22 cellular contexts compared by ENCODE assay signal in genomic region chr18:79548621-79548985, GRCh38.
"Had no signal": no experiment of that assay in that cellular context is flagged by ENCODE, and none has a peak within 500 bp of the region (broad histone marks: within the 10 kb centered on the region; RNA-seq: fewer than 3 reads in every experiment).

No MANE protein-coding gene starts in this region.

- H3K4me3 Mint-ChIP-seq: activated CD8-positive, alpha-beta T cell treated with anti-CD3 and anti-CD28 coated beads for 36 hours; activated naive CD8-positive, alpha-beta T cell; activated T-helper 1 cell treated with anti-CD3 and anti-CD28 coated beads, Interleukin-12 subunit alpha, Interleukin-12 subunit beta, Interleukin-2, Interleukin-4 antibody, amounts not matched to agents 30 ng/mL and 10 ng/mL and 1 ng/mL, durations not matched to agents 14 hours and 24 hours and 36 hours; T-helper 1 cell treated with Interleukin-12 subunit alpha and Interleukin-12 subunit beta and Interleukin-4 antibody, amounts not matched to agents 30 μg/mL and 1 μg/mL, for 36 hours had no signal

- FAIRE-seq: K562 had no signal

- H3K27ac Mint-ChIP-seq: activated CD8-positive, alpha-beta T cell treated with anti-CD3 and anti-CD28 coated beads for 36 hours; activated naive CD8-positive, alpha-beta T cell; activated T-helper 1 cell treated with anti-CD3 and anti-CD28 coated beads, Interleukin-12 subunit alpha, Interleukin-12 subunit beta, Interleukin-2, Interleukin-4 antibody, amounts not matched to agents 30 ng/mL and 10 ng/mL and 1 ng/mL, durations not matched to agents 14 hours and 24 hours and 36 hours; T-helper 1 cell treated with Interleukin-12 subunit alpha and Interleukin-12 subunit beta and Interleukin-4 antibody, amounts not matched to agents 30 μg/mL and 1 μg/mL, for 36 hours had no signal

- H3K36me3 Mint-ChIP-seq: activated naive CD8-positive, alpha-beta T cell had no signal

- H3K9me3 ChIP-seq: Peyer's patch had no signal

- H3K4me1 ChIP-seq: Peyer's patch had no signal

- H3K27me3 Mint-ChIP-seq: activated CD8-positive, alpha-beta T cell treated with anti-CD3 and anti-CD28 coated beads for 36 hours; activated naive CD8-positive, alpha-beta T cell had no signal

- DNase-seq: activated CD4-positive, alpha-beta T cell treated with anti-CD3 and anti-CD28 coated beads for 4 hours; activated CD8-positive, alpha-beta memory T cell treated with anti-CD3 and anti-CD28 coated beads, Interleukin-2, amount 50 U/mL, for 4 hours; activated CD8-positive, alpha-beta T cell treated with anti-CD3 and anti-CD28 coated beads for 36 hours; activated effector memory CD4-positive, alpha-beta T cell treated with Interleukin-2 at 50 U/mL for 16 hours; activated naive CD4-positive, alpha-beta T cell; amygdala; brain microvascular endothelial cell; Karpas-422; MM.1S; NCI-H1105; NCI-H1436; NCI-H1694 treated with DMSO at 0.1 percent for 48 hours; NCI-H2029 treated with DMSO at 0.1 percent for 48 hours; NCI-H524; SHP77 treated with DMSO at 0.1 percent for 48 hours had no signal

- H3K4me3 ChIP-seq: cardiac muscle cell, K562, Peyer's patch had no signal

- H3K36me3 ChIP-seq: brain microvascular endothelial cell, cardiac muscle cell, Peyer's patch had no signal

- H3K27ac ChIP-seq: brain microvascular endothelial cell, cardiac muscle cell, Peyer's patch had no signal

- H3K9me3 Mint-ChIP-seq: activated CD8-positive, alpha-beta T cell treated with anti-CD3 and anti-CD28 coated beads for 36 hours; activated T-helper 1 cell treated with anti-CD3 and anti-CD28 coated beads, Interleukin-12 subunit alpha, Interleukin-12 subunit beta, Interleukin-2, Interleukin-4 antibody, amounts not matched to agents 30 ng/mL and 10 ng/mL and 1 ng/mL, durations not matched to agents 14 hours and 24 hours and 36 hours; T-helper 1 cell treated with Interleukin-12 subunit alpha and Interleukin-12 subunit beta and Interleukin-4 antibody, amounts not matched to agents 30 μg/mL and 1 μg/mL, for 36 hours had no signal

- ATAC-seq: activated CD4-positive, CD25-positive, alpha-beta regulatory T cell treated with anti-CD3 and anti-CD28 coated beads, Interleukin-2, amount 50 U/mL, for 24 hours; activated CD8-positive, alpha-beta T cell treated with anti-CD3 and anti-CD28 coated beads for 36 hours; K562 had no signal
